In genomic region chr14:81535399-81536124, GRCh38 we compare ENCODE assay signal across 11 cellular contexts. TPM values are rescaled to one million over a fixed set of nuclear protein-coding genes. Genes with fewer than 3 reads are reported as not detected.
DNase-seq lines count a peak whose midpoint lies in the region; ATAC-seq and TF ChIP-seq lines count a peak whose summit lies in the region.
"Had no signal": no experiment of that assay in that cellular context is flagged by ENCODE, and none has a peak within 500 bp of the region (broad histone marks: within the 10 kb centered on the region; RNA-seq: fewer than 3 reads in every experiment).

No MANE protein-coding gene starts in this region.

- no peaks in the 10 kb centered on the region for H3K9me3 ChIP-seq in ascending aorta
- peaks cover 3% of the 10 kb centered on the region for H3K9me3 ChIP-seq in trophoblast cell (ENCODE audit: insufficient read depth, low read depth, low read length)
- no peaks in the 10 kb centered on the region for H3K9me3 ChIP-seq in esophagus muscularis mucosa

- H3K4me2 ChIP-seq in trophoblast cell (ENCODE audit: low read length) = no peak overlapping the region

- H3K23ac ChIP-seq in trophoblast cell (ENCODE audit: low read length) = no peak overlapping the region

- H3K27me3 ChIP-seq in ascending aorta (no peaks in the 10 kb centered on the region), trophoblast cell (ENCODE audit: insufficient read depth, low read length) (no peaks in the 10 kb centered on the region), esophagus muscularis mucosa (peaks cover 0 to 6% (median 0%) of the 10 kb centered on the region in 4 donors)
- H3K27me3 ChIP-seq: cardiac muscle cell had no signal

- H3K4ac ChIP-seq in trophoblast cell (ENCODE audit: low read depth, low read length) = no peak overlapping the region

- H4K91ac ChIP-seq in trophoblast cell (ENCODE audit: low read depth, low read length) = no peak overlapping the region

- no peak for TF ChIP-seq EP300 in esophagus muscularis mucosa (IDR thresholded peaks at IDR 0.05)

- no peak overlapping the region for H2BK12ac ChIP-seq in trophoblast cell (ENCODE audit: low read length)

- intact Hi-C loops in ascending aorta (cut with DNase I) = no loop called here
- intact Hi-C loops in esophagus muscularis mucosa (cut with DNase I) = no loop called here

- no peak overlapping the region for H2BK5ac ChIP-seq in trophoblast cell (ENCODE audit: low read depth, low read length, poor library complexity)

- no CpG with 5 or more reads among the region's 3 CpGs for WGBS in trophoblast cell (ENCODE audit: extremely low coverage, insufficient coverage, insufficient read length)
- WGBS in esophagus muscularis mucosa = 62% methylated on average over 3 of the region's 3 CpGs

- H3K14ac ChIP-seq in trophoblast cell (ENCODE audit: low read length) = no peak overlapping the region

- no peak for TF ChIP-seq CTCF in ascending aorta (IDR thresholded peaks at IDR 0.05)
- TF ChIP-seq CTCF in esophagus muscularis mucosa (IDR thresholded peaks at IDR 0.05) = no peak

- peaks cover 8% of the 10 kb centered on the region for H3K79me2 ChIP-seq in trophoblast cell (ENCODE audit: control insufficient read depth, insufficient read depth, low read length, poor library complexity)

- no peak overlapping the region for H3K9ac ChIP-seq in trophoblast cell (ENCODE audit: low read length)

- peaks cover 5% of the 10 kb centered on the region for H3K79me1 ChIP-seq in trophoblast cell (ENCODE audit: low read length)

- peak overlapping the region in 1 of 2 donors; percentile 20 for H3K4me3 ChIP-seq in ascending aorta
- H3K4me3 ChIP-seq in trophoblast cell (ENCODE audit: low read depth, low read length) = no peak overlapping the region
- no peak overlapping the region for H3K4me3 ChIP-seq in esophagus muscularis mucosa
- H3K4me3 ChIP-seq: cardiac muscle cell had no signal

- DNase-seq in AML-193 (lab: John Stamatoyannopoulos, UW) (peak; percentile 15 to 17), ascending aorta (ENCODE audit: low spot score in 2 of 2) (no peak), trophoblast cell (no peak), retina (no peak), esophagus muscularis mucosa (ENCODE audit: extremely low spot score) (no peak)
- DNase-seq: NCI-H2227 treated with DMSO at 0.1 percent for 48 hours had no signal

- no peak overlapping the region for H4K8ac ChIP-seq in trophoblast cell (ENCODE audit: low read depth, low read length)

- H2AFZ ChIP-seq in trophoblast cell (ENCODE audit: insufficient read depth, low read length, poor library complexity) = no peak overlapping the region

- H3K18ac ChIP-seq in trophoblast cell (ENCODE audit: low read length) = no peak overlapping the region

- ATAC-seq in GM18861 (IDR thresholded peaks at IDR 0.05; ENCODE audit: unreplicated experiment) (peak; percentile 32), HG03066 (IDR thresholded peaks at IDR 0.05; ENCODE audit: low read depth, unreplicated experiment) (peak; percentile 6), HG02798 (IDR thresholded peaks at IDR 0.05; ENCODE audit: poor library complexity, unreplicated experiment) (no peak)
- ATAC-seq: activated CD4-positive, CD25-positive, alpha-beta regulatory T cell treated with anti-CD3 and anti-CD28 coated beads, Interleukin-2, amount 50 U/mL, for 24 hours had no signal

- no peak overlapping the region for H2BK120ac ChIP-seq in trophoblast cell (ENCODE audit: insufficient read depth, low read length, poor library complexity)

- no peak overlapping the region for H2AK5ac ChIP-seq in trophoblast cell (ENCODE audit: low read length)

- peaks cover 0 to 29% of the 10 kb centered on the region in 2 donors for H3K4me1 ChIP-seq in ascending aorta
- H3K4me1 ChIP-seq in trophoblast cell (ENCODE audit: control insufficient read depth in 1 of 2, insufficient read depth in 2 of 2, low read length in 2 of 2) = no peaks in the 10 kb centered on the region
- H3K4me1 ChIP-seq in esophagus muscularis mucosa = peaks cover 27 to 33% (median 29%) of the 10 kb centered on the region in 4 donors

- no peaks in the 10 kb centered on the region for H3K36me3 ChIP-seq in ascending aorta
- H3K36me3 ChIP-seq in trophoblast cell (ENCODE audit: control insufficient read depth in 1 of 2, insufficient read depth in 2 of 2, low read length in 2 of 2) = no peaks in the 10 kb centered on the region
- H3K36me3 ChIP-seq in esophagus muscularis mucosa = no peaks in the 10 kb centered on the region
- H3K36me3 ChIP-seq: cardiac muscle cell had no signal

- TF ChIP-seq POLR2A in esophagus muscularis mucosa (IDR thresholded peaks at IDR 0.05; ENCODE audit: low read depth) = no peak

- H4K12ac ChIP-seq in trophoblast cell (ENCODE audit: low read depth, low read length) = no peak overlapping the region

- peak overlapping the region; percentile 52 to 61 for H3K27ac ChIP-seq in ascending aorta
- H3K27ac ChIP-seq in trophoblast cell (ENCODE audit: low read depth, low read length) = no peak overlapping the region
- no peak overlapping the region for H3K27ac ChIP-seq in esophagus muscularis mucosa (replicated peaks in 1 of 4)
- H3K27ac ChIP-seq: cardiac muscle cell had no signal

RNA-seq across cellular contexts. Expression of gene SEL1L, which starts 1.9 kb away (rescaled TPM):
- 37.3 TPM for total RNA-seq in ascending aorta
- polyA plus RNA-seq in trophoblast cell (2013) = 30.1 and 30.5 TPM in 2 replicates
- 10 to 100 TPM; 54.2 to 64.2 (median 55.6) TPM for total RNA-seq in esophagus muscularis mucosa

Comparison
In these comparisons a context has a peak if more than half of its experiments do, and no peak if none do; other contexts are left out.
1. DNase-seq: peak in AML-193 (2 of 2); none in ascending aorta (0 of 2), trophoblast cell (0 of 2), retina (single experiment) and esophagus muscularis mucosa (single experiment).
2. H3K27ac ChIP-seq: peak in ascending aorta (2 of 2); none in trophoblast cell (single experiment) and esophagus muscularis mucosa (0 of 4).